Comparison of ENCODE assay signal across 22 cellular contexts in genomic region chr2:140027320-140027719, GRCh38.
DNase-seq lines count a peak whose midpoint lies in the region; ATAC-seq and TF ChIP-seq lines count a peak whose summit lies in the region.
"Had no signal": no experiment of that assay in that cellular context is flagged by ENCODE, and none has a peak within 500 bp of the region (broad histone marks: within the 10 kb centered on the region; RNA-seq: fewer than 3 reads in every experiment).

No MANE protein-coding gene starts in this region.

- H3K23ac ChIP-seq in mesendoderm (ENCODE audit: low read length), result no peak overlapping the region

- H2BK15ac ChIP-seq in mesendoderm (replicated peaks; ENCODE audit: low read depth), result no peak overlapping the region

- H4K8ac ChIP-seq in mesendoderm (ENCODE audit: low read depth, low read length), result no peak overlapping the region

- H3K4me2 ChIP-seq in mesendoderm (ENCODE audit: low read length), result no peak overlapping the region

- H3K4me1 ChIP-seq in mesendoderm (ENCODE audit: control insufficient read depth, low read depth, low read length), result peaks cover 2% of the 10 kb centered on the region
- H3K4me1 ChIP-seq: SJCRH30 had no signal

- H3K4me3 ChIP-seq in WERI-Rb-1 (ENCODE audit: low read depth, low read length) (no peak overlapping the region), mesendoderm (ENCODE audit: low read length) (no peak overlapping the region)
- H3K4me3 ChIP-seq: SJCRH30 had no signal

- no CpG with 5 or more reads among the region's 7 CpGs for WGBS in mesendoderm (ENCODE audit: extremely low coverage, insufficient coverage, low lambda C conversion rate)

- DNase-seq in NCI-H146 (lab: John Stamatoyannopoulos, UW) (peak; percentile 11), NCI-H146 treated with DMSO at 0.1 percent for 48 hours (lab: John Stamatoyannopoulos, UW; ENCODE audit: unreplicated experiment) (no peak), HT-29 (ENCODE audit: low spot score) (peak; percentile 10), WERI-Rb-1 (peak; percentile 10), mesendoderm (peak; percentile 10), nucleus accumbens (lab: John Stamatoyannopoulos, UW) (no peak)
- no peak for DNase-seq in activated CD4-positive, alpha-beta T cell treated with anti-CD3 and anti-CD28 coated beads for 4 hours
- DNase-seq: AML-193; C1 segment of cervical spinal cord; Calu3; CD8-positive, alpha-beta T cell; DMS153; H7; MV-4-11; NCI-H187; NCI-H446 treated with DMSO at 0.1 percent for 48 hours; NCI-H526 treated with DMSO at 0.1 percent for 48 hours; SW 1271; T-helper 17 cell had no signal

- no peak overlapping the region for H3K9ac ChIP-seq in mesendoderm (ENCODE audit: low read length)

- no peak overlapping the region for H2BK120ac ChIP-seq in mesendoderm (ENCODE audit: low read depth, low read length)

- H3K27ac ChIP-seq in WERI-Rb-1, result no peak overlapping the region
- no peak overlapping the region for H3K27ac ChIP-seq in mesendoderm (ENCODE audit: low read depth, low read length)
- H3K27ac ChIP-seq: 22Rv1, SJCRH30 had no signal

- H3K79me1 ChIP-seq in mesendoderm (ENCODE audit: low read length), result no peaks in the 10 kb centered on the region

- H2BK5ac ChIP-seq in mesendoderm (ENCODE audit: low read length), result no peak overlapping the region

- no peaks in the 10 kb centered on the region for H3K79me2 ChIP-seq in mesendoderm (ENCODE audit: control insufficient read depth, insufficient read depth, low read length)

- H3K27me3 ChIP-seq in WERI-Rb-1 (ENCODE audit: insufficient read depth, low read depth, severe bottlenecking), result no peaks in the 10 kb centered on the region
- no peaks in the 10 kb centered on the region for H3K27me3 ChIP-seq in mesendoderm (ENCODE audit: insufficient read depth, low read length, poor library complexity)
- H3K27me3 ChIP-seq: SJCRH30 had no signal

- no peak overlapping the region for H4K5ac ChIP-seq in mesendoderm (ENCODE audit: low read length)

- H2AK5ac ChIP-seq in mesendoderm (ENCODE audit: low read length), result no peak overlapping the region

- H3K4ac ChIP-seq in mesendoderm (ENCODE audit: low read depth, low read length), result no peak overlapping the region

- no peak for ATAC-seq in GM18868 (IDR thresholded peaks at IDR 0.05; ENCODE audit: unreplicated experiment)
- ATAC-seq: CD8-positive, alpha-beta T cell; T-helper 17 cell had no signal

- no peaks in the 10 kb centered on the region for H3K9me3 ChIP-seq in WERI-Rb-1 (ENCODE audit: severe bottlenecking)
- H3K9me3 ChIP-seq: SJCRH30 had no signal

- no peak for TF ChIP-seq CTCF in WERI-Rb-1 (IDR thresholded peaks at IDR 0.05; ENCODE audit: low read depth, low read length)

- no peak overlapping the region for H3K56ac ChIP-seq in mesendoderm (ENCODE audit: low read length)

- H3K18ac ChIP-seq in mesendoderm (ENCODE audit: low read length), result no peak overlapping the region

- H3K36me3 ChIP-seq in WERI-Rb-1, result no peaks in the 10 kb centered on the region
- H3K36me3 ChIP-seq in mesendoderm (ENCODE audit: control insufficient read depth, insufficient read depth, low read length), result no peaks in the 10 kb centered on the region
- H3K36me3 ChIP-seq: SJCRH30 had no signal

Comparison
In these comparisons a context has a peak if more than half of its experiments do, and no peak if none do; other contexts are left out.
1. DNase-seq: peak in NCI-H146 (single experiment), HT-29 (single experiment), WERI-Rb-1 (single experiment) and mesendoderm (single experiment); none in NCI-H146 treated with DMSO at 0.1 percent for 48 hours (single experiment), nucleus accumbens (0 of 56) and activated CD4-positive, alpha-beta T cell treated with anti-CD3 and anti-CD28 coated beads for 4 hours (0 of 2).